ENCODE assay signal across 1 cellular context in the genomic region with DNA sequence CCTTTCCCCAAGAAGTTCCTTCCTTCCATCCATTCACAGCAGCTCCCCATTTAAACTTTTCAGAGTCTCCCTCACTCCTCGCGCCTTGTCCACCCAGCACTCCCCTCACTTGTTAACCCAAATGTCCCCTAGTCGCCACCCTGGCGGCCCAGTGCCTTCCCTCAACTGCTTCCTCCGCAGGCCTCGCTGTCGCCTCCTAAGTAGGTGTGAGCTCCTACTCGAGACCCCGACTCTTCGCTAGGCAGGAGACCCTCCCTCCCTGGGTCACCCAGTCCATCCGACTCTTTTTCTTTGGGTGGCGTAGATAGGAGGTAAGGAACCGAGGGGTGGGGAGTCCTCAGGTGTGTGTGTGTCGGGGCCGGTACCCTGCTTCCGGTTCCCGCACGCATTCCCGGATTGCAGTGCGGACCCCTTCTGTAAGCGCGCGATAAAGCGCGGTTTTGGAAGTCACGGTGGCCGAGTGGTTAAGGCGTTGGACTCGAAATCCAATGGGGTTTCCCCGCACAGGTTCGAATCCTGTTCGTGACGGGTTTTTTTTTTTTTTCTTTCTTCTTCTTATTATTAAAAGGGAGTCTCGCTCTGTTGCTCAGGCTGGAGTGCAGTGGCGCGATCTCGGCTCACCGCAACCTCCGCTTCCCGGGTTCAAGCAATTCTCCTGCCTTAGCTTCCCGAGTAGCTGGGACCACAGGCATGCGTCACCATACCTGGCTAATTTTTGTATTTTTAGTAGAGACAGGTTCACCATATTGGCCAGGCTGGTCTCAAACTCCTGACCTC.
TF ChIP-seq lines count a peak whose summit lies in the region.

No MANE protein-coding gene starts in this region.

TF ChIP-seq in HepG2, 621 proteins besides CTCF, POLR2A, EP300 and RAD21 (continued from another document and continues in another):
- TF ChIP-seq, protein P1, sequence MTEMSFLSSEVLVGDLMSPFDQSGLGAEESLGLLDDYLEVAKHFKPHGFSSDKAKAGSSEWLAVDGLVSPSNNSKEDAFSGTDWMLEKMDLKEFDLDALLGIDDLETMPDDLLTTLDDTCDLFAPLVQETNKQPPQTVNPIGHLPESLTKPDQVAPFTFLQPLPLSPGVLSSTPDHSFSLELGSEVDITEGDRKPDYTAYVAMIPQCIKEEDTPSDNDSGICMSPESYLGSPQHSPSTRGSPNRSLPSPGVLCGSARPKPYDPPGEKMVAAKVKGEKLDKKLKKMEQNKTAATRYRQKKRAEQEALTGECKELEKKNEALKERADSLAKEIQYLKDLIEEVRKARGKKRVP (CRISPR knock-in tag; IDR thresholded peaks at IDR 0.05) = 0 out of 4 replicates have a peak, but pooled peaks of 1 of the 2 experiments have one; percentile 20
- TF ChIP-seq NFATC3 (CRISPR knock-in tag; IDR thresholded peaks at IDR 0.05) = peak; percentile 48; the same call in 1 of the 2 replicates
- peak; percentile 90 for TF ChIP-seq ZNF781 (CRISPR knock-in tag; IDR thresholded peaks at IDR 0.05; ENCODE audit: borderline replicate concordance, not compliant biosample characterization)
- TF ChIP-seq, protein P2, sequence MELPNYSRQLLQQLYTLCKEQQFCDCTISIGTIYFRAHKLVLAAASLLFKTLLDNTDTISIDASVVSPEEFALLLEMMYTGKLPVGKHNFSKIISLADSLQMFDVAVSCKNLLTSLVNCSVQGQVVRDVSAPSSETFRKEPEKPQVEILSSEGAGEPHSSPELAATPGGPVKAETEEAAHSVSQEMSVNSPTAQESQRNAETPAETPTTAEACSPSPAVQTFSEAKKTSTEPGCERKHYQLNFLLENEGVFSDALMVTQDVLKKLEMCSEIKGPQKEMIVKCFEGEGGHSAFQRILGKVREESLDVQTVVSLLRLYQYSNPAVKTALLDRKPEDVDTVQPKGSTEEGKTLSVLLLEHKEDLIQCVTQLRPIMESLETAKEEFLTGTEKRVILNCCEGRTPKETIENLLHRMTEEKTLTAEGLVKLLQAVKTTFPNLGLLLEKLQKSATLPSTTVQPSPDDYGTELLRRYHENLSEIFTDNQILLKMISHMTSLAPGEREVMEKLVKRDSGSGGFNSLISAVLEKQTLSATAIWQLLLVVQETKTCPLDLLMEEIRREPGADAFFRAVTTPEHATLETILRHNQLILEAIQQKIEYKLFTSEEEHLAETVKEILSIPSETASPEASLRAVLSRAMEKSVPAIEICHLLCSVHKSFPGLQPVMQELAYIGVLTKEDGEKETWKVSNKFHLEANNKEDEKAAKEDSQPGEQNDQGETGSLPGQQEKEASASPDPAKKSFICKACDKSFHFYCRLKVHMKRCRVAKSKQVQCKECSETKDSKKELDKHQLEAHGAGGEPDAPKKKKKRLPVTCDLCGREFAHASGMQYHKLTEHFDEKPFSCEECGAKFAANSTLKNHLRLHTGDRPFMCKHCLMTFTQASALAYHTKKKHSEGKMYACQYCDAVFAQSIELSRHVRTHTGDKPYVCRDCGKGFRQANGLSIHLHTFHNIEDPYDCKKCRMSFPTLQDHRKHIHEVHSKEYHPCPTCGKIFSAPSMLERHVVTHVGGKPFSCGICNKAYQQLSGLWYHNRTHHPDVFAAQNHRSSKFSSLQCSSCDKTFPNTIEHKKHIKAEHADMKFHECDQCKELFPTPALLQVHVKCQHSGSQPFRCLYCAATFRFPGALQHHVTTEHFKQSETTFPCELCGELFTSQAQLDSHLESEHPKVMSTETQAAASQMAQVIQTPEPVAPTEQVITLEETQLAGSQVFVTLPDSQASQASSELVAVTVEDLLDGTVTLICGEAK (IDR thresholded peaks at IDR 0.05) = no peak
- TF ChIP-seq, protein P2 (CRISPR knock-in tag; IDR thresholded peaks at IDR 0.05) = 0 out of 2 replicates have a peak, but pooled peaks have one; percentile 21
- TF ChIP-seq SATB2 (CRISPR knock-in tag; IDR thresholded peaks at IDR 0.05) = no peak; the same call in 1 of the 2 replicates
- TF ChIP-seq, protein P3, sequence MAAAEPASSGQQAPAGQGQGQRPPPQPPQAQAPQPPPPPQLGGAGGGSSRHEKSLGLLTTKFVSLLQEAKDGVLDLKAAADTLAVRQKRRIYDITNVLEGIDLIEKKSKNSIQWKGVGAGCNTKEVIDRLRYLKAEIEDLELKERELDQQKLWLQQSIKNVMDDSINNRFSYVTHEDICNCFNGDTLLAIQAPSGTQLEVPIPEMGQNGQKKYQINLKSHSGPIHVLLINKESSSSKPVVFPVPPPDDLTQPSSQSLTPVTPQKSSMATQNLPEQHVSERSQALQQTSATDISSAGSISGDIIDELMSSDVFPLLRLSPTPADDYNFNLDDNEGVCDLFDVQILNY (CRISPR knock-in tag; conservative IDR thresholded peaks at IDR 0.05) = no peak
- no peak for TF ChIP-seq CHCHD3 (CRISPR knock-in tag; IDR thresholded peaks at IDR 0.05)
- peak; percentile 67; the same call in 1 of the 2 replicates for TF ChIP-seq KDM5A (IDR thresholded peaks at IDR 0.05; ENCODE audit: borderline replicate concordance, low read length)
- TF ChIP-seq ATF7 (IDR thresholded peaks at IDR 0.05) = no peak
- no peak for TF ChIP-seq ATF7 (CRISPR knock-in tag; IDR thresholded peaks at IDR 0.05)
- TF ChIP-seq PITX1 (CRISPR knock-in tag; IDR thresholded peaks at IDR 0.05) = peak; percentile 56; the same call in 1 of the 2 replicates
- no peak for TF ChIP-seq TBX2 (CRISPR knock-in tag; IDR thresholded peaks at IDR 0.05; ENCODE audit: borderline replicate concordance)
- TF ChIP-seq HNRNPLL (IDR thresholded peaks at IDR 0.05; ENCODE audit: low read depth, low read length, poor library complexity, severe bottlenecking) = no peak
- TF ChIP-seq ZNF138 (CRISPR knock-in tag; IDR thresholded peaks at IDR 0.05; ENCODE audit: low read depth) = no peak
- TF ChIP-seq, protein P4, sequence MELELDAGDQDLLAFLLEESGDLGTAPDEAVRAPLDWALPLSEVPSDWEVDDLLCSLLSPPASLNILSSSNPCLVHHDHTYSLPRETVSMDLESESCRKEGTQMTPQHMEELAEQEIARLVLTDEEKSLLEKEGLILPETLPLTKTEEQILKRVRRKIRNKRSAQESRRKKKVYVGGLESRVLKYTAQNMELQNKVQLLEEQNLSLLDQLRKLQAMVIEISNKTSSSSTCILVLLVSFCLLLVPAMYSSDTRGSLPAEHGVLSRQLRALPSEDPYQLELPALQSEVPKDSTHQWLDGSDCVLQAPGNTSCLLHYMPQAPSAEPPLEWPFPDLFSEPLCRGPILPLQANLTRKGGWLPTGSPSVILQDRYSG (CRISPR knock-in tag; IDR thresholded peaks at IDR 0.05) = no peak
- peak; percentile 77 for TF ChIP-seq THAP11 (CRISPR knock-in tag; IDR thresholded peaks at IDR 0.05)
- TF ChIP-seq HNF4G (IDR thresholded peaks at IDR 0.05; ENCODE audit: borderline replicate concordance, low read depth, low read length) = no peak; the same call in 1 of the 2 replicates
- 0 out of 2 replicates have a peak, but pooled peaks have one; percentile 16 for TF ChIP-seq HNF4G (CRISPR knock-in tag; IDR thresholded peaks at IDR 0.05; ENCODE audit: borderline replicate concordance, low read depth)
- TF ChIP-seq, protein P5, sequence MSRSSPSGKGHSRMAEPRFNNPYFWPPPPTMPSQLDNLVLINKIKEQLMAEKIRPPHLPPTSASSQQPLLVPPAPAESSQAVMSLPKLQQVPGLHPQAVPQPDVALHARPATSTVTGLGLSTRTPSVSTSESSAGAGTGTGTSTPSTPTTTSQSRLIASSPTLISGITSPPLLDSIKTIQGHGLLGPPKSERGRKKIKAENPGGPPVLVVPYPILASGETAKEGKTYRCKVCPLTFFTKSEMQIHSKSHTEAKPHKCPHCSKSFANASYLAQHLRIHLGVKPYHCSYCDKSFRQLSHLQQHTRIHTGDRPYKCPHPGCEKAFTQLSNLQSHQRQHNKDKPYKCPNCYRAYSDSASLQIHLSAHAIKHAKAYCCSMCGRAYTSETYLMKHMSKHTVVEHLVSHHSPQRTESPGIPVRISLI (CRISPR knock-in tag; IDR thresholded peaks at IDR 0.05; ENCODE audit: borderline replicate concordance) = peak; percentile 95
- TF ChIP-seq, protein P6, sequence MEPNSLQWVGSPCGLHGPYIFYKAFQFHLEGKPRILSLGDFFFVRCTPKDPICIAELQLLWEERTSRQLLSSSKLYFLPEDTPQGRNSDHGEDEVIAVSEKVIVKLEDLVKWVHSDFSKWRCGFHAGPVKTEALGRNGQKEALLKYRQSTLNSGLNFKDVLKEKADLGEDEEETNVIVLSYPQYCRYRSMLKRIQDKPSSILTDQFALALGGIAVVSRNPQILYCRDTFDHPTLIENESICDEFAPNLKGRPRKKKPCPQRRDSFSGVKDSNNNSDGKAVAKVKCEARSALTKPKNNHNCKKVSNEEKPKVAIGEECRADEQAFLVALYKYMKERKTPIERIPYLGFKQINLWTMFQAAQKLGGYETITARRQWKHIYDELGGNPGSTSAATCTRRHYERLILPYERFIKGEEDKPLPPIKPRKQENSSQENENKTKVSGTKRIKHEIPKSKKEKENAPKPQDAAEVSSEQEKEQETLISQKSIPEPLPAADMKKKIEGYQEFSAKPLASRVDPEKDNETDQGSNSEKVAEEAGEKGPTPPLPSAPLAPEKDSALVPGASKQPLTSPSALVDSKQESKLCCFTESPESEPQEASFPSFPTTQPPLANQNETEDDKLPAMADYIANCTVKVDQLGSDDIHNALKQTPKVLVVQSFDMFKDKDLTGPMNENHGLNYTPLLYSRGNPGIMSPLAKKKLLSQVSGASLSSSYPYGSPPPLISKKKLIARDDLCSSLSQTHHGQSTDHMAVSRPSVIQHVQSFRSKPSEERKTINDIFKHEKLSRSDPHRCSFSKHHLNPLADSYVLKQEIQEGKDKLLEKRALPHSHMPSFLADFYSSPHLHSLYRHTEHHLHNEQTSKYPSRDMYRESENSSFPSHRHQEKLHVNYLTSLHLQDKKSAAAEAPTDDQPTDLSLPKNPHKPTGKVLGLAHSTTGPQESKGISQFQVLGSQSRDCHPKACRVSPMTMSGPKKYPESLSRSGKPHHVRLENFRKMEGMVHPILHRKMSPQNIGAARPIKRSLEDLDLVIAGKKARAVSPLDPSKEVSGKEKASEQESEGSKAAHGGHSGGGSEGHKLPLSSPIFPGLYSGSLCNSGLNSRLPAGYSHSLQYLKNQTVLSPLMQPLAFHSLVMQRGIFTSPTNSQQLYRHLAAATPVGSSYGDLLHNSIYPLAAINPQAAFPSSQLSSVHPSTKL (CRISPR knock-in tag; IDR thresholded peaks at IDR 0.05) = peak; percentile 46
- TF ChIP-seq PRMT3 (CRISPR knock-in tag; IDR thresholded peaks at IDR 0.05; ENCODE audit: borderline replicate concordance, low read depth) = no peak
- TF ChIP-seq MIER2 (CRISPR knock-in tag; IDR thresholded peaks at IDR 0.05) = no peak
- TF ChIP-seq NR2F6 (IDR thresholded peaks at IDR 0.05) = no peak
- no peak; the same call in 1 of the 2 replicates for TF ChIP-seq NR2F6 (CRISPR knock-in tag; IDR thresholded peaks at IDR 0.05)
- TF ChIP-seq HNRNPL (IDR thresholded peaks at IDR 0.05; ENCODE audit: low read depth, low read length) = no peak
- TF ChIP-seq ZBTB3 (CRISPR knock-in tag; IDR thresholded peaks at IDR 0.05; ENCODE audit: borderline replicate concordance, low read depth) = 0 out of 2 replicates have a peak, but pooled peaks have one; percentile 66
- TF ChIP-seq, protein P7, sequence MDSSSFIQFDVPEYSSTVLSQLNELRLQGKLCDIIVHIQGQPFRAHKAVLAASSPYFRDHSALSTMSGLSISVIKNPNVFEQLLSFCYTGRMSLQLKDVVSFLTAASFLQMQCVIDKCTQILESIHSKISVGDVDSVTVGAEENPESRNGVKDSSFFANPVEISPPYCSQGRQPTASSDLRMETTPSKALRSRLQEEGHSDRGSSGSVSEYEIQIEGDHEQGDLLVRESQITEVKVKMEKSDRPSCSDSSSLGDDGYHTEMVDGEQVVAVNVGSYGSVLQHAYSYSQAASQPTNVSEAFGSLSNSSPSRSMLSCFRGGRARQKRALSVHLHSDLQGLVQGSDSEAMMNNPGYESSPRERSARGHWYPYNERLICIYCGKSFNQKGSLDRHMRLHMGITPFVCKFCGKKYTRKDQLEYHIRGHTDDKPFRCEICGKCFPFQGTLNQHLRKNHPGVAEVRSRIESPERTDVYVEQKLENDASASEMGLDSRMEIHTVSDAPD (CRISPR knock-in tag; IDR thresholded peaks at IDR 0.05) = no peak
- TF ChIP-seq ELF4 (CRISPR knock-in tag; IDR thresholded peaks at IDR 0.05; ENCODE audit: borderline replicate concordance) = 0 out of 2 replicates have a peak, but pooled peaks have one; percentile 78
